ENCODE assay signal across 8 cellular contexts in genomic region chr6:136822379-136823127, GRCh38. TPM values are rescaled to one million over a fixed set of nuclear protein-coding genes. Genes with fewer than 3 reads are reported as not detected.
A peak's percentile ranks its signal among the peaks of the same experiment; 100 is the strongest.
DNase-seq lines count a peak whose midpoint lies in the region; ATAC-seq and TF ChIP-seq lines count a peak whose summit lies in the region.

Gene PEX7, plus strand, starts transcription at chr6:136822592. Its CDS starts 74 bp downstream, at chr6:136822666.

- peak; percentile 51 to 78 for TF ChIP-seq CTCF in left lung (IDR thresholded peaks at IDR 0.05)

- ATAC-seq in GM19351 (IDR thresholded peaks at IDR 0.05; ENCODE audit: unreplicated experiment) (peak; percentile 97), HG03520 (IDR thresholded peaks at IDR 0.05; ENCODE audit: unreplicated experiment) (peak; percentile 98), left lung (peak; percentile 95)

- DNase-seq in CD1c-positive myeloid dendritic cell (ENCODE audit: extremely low spot score) (peak; percentile 94), NCI-H526 (lab: John Stamatoyannopoulos, UW) (peak; percentile 83 to 93), dermis blood vessel endothelial cell (peak; percentile 94), left lung (peak; percentile 92 to 94)
- peak; percentile 72 to 88 for DNase-seq in activated CD4-positive, alpha-beta T cell treated with anti-CD3 and anti-CD28 coated beads, Interleukin-2, amount 50 U/mL, for 24 hours (ENCODE audit: low read depth in 1 of 2, low spot score in 1 of 2)
- peak; percentile 81 for DNase-seq in stimulated activated CD4-positive, alpha-beta T cell treated with anti-CD3 and anti-CD28 coated beads, Interleukin-2, amount 100 ng/mL, for 4 hours (ENCODE audit: low read depth)

- peaks cover 0 to 7% of the 10 kb centered on the region in 2 donors for H3K36me3 ChIP-seq in left lung

- peak within 1 kb of the TSS; percentile 91 to 93 for H3K27ac ChIP-seq in left lung

- peaks cover 0 to 14% of the 10 kb centered on the region in 2 donors for H3K4me1 ChIP-seq in left lung

- intact Hi-C loops in left lung (cut with DNase I), result no loop called here

- H3K27me3 ChIP-seq in left lung, result no peaks in the 10 kb centered on the region

- no peaks in the 10 kb centered on the region for H3K9me3 ChIP-seq in left lung

- peak within 1 kb of the TSS; percentile 48 to 63 for H3K4me3 ChIP-seq in left lung

RNA-seq across cellular contexts. Expression of gene PEX7, which starts in this region (rescaled TPM):
- 5.9 and 7.7 TPM in 2 replicates for total RNA-seq in dermis blood vessel endothelial cell
- total RNA-seq in left lung, result 1 to 10 TPM; 6.8 to 8.2 TPM

Comparison
In these comparisons a context has a peak if more than half of its experiments do, and no peak if none do; other contexts are left out.
1. Peak in every context shown above with its lines: DNase-seq, ATAC-seq, H3K4me3 ChIP-seq and H3K27ac ChIP-seq.